Comparison of ENCODE assay signal across 8 cellular contexts in the genomic region with DNA sequence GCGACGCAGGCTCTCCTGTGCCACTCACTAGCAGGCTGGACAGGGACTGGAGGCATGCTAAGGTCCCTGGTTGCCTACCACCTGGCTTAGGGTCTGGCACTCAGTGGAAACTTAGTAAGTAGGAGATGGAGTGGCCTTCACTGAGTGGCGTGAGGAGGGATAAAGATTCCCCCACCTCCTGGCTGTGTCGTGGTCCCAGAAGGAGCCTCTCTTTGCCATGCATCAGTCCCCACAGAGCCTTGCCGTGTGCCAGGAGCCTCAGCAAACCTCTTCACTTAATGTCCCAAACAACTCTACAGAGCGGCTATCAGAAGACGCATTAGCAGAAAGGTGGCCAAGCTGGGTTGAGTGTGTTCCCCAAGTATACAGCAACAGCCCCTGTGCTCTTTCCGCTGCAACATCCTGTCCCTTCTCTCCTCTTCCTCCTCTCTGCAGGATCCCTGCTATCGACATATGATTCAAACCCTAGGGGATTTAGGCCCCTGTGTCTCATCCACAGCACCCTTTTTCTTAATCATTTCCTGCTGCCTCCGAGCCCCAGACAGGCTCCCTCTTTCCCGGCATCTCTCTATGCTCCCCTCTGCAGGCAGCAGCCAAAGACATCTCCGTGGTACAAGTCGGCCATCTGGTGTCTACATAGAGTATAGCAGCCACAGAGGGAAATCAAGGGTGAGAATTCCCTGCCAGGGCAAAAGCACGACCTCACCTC.
DNase-seq lines count a peak whose midpoint lies in the region; ATAC-seq, FAIRE-seq and TF ChIP-seq lines count a peak whose summit lies in the region.

No MANE protein-coding gene starts in this region.

- BruUV-seq in Panc1 (replicated peaks; lab: Mats Ljungman, UMichigan) = no TSS peak
- BruUV-seq in GM12878 (replicated peaks; lab: Mats Ljungman, UMichigan) = no TSS peak

- intact Hi-C loops in Panc1 (cut with micrococcal nuclease; ENCODE audit: unreplicated experiment) = loop anchor here (1.0 to 5.0 kb wide), 2 partner anchors 112 to 301 kb away; no protein-coding TSS in a partner anchor
- intact Hi-C loops in GM12878 (cut with micrococcal nuclease; ENCODE audit: unreplicated experiment) = loop anchor here (1.0 to 5.0 kb wide), 2 partner anchors 114 to 302 kb away; no protein-coding TSS in a partner anchor

- peak; percentile 46 for DNase-seq in DMS114 treated with DMSO at 0.1 percent for 48 hours (lab: John Stamatoyannopoulos, UW; ENCODE audit: unreplicated experiment)
- DNase-seq in HPDE6-E6E7 (ENCODE audit: extremely low spot score) = peak; percentile 31
- peak; percentile 32 for DNase-seq in Panc1 (ENCODE audit: low read depth, low spot score)
- no peak for DNase-seq in GM12878 (ENCODE audit: low read depth, low spot score)
- peak; percentile 76 for DNase-seq in iPS-NIHi11 (ENCODE audit: low spot score)
- peak; percentile 9 to 22 for DNase-seq in stimulated activated CD4-positive, alpha-beta T cell treated with anti-CD3 and anti-CD28 coated beads, Interleukin-15, amount 100 ng/mL, for 48 hours (ENCODE audit: low read depth in 2 of 2)

- FAIRE-seq in GM12878 (lab: Jason Lieb, UNC) = no peak

- H3K9ac ChIP-seq in GM12878 (ENCODE audit: control insufficient read depth, insufficient read depth, low read length) = no peak overlapping the region

- ATAC-seq in Panc1 (peak; percentile 81), GM12878 (peak; percentile 85), GM18505 (IDR thresholded peaks at IDR 0.05; ENCODE audit: unreplicated experiment) (no peak), HG03442 (IDR thresholded peaks at IDR 0.05; ENCODE audit: unreplicated experiment) (no peak)

- peak; percentile 61 for TF ChIP-seq RAD21 in GM12878 (IDR thresholded peaks at IDR 0.05; ENCODE audit: insufficient read depth, low read depth, low read length)

- TF ChIP-seq CTCF in Panc1 (IDR thresholded peaks at IDR 0.05) = peak; percentile 83
- TF ChIP-seq CTCF in GM12878 (IDR thresholded peaks at IDR 0.05 in 2 of 3, conservative IDR thresholded peaks at IDR 0.05 in 1 of 3; ENCODE audit: control insufficient read depth in 2 of 3, extremely low read depth in 1 of 3, insufficient read depth in 1 of 3, low read depth in 3 of 3, low read length in 3 of 3) = peak; percentile 52 to 70 (median 62); a peak in 5 of 6 replicates

- H3K79me2 ChIP-seq in GM12878 (ENCODE audit: control insufficient read depth, insufficient read depth, low read length) = no peaks in the 10 kb centered on the region

- CTCF ChIA-PET in Panc1 (lab: Charles Lee) (interaction anchor here (0.6 to 2.0 kb wide), 6 partner anchors 26 to 301 kb away, joined by 3 to 10 read pairs (median 4); no protein-coding TSS in a partner anchor), GM12878 (lab: Yijun Ruan, JAX) (interaction anchor here (1.0 to 3.2 kb wide), 10 partner anchors 19 to 592 kb away, joined by 3 to 14 read pairs (median 5); no protein-coding TSS in a partner anchor)

- in situ Hi-C loops in Panc1 (cut with HindIII; ENCODE audit: low pct_unique_long_range_greater_than_20kb, low sequenced_read_pairs) = no loop called here
- in situ Hi-C loops in GM12878 (cut with MboI) = loop anchor here (10.0 kb wide), 1 partner anchor 596 kb away; no protein-coding TSS in a partner anchor

- WGBS in GM12878 (ENCODE audit: insufficient coverage, insufficient replicate concordance, low lambda C conversion rate, missing lambda C conversion rate) = 10% methylated on average over 14 of the region's 14 CpGs

- H3K4me3 ChIP-seq in Panc1 (ENCODE audit: low read depth in 2 of 2, low read length in 2 of 2) = no peak overlapping the region
- no peak overlapping the region for H3K4me3 ChIP-seq in GM12878

- no peak for TF ChIP-seq EP300 in GM12878 (IDR thresholded peaks at IDR 0.05; ENCODE audit: borderline replicate concordance in 1 of 2, control insufficient read depth in 1 of 2, low read depth in 2 of 2, low read length in 2 of 2)

- H3K27me3 ChIP-seq in Panc1 (ENCODE audit: control insufficient read depth, insufficient read depth, low read length) = no peaks in the 10 kb centered on the region; the same call in 1 of the 2 replicates
- H3K27me3 ChIP-seq in GM12878 (replicated peaks in 1 of 2; ENCODE audit: control insufficient read depth in 2 of 2, insufficient read depth in 2 of 2, low read length in 1 of 2) = peaks cover 2 to 3% of the 10 kb centered on the region in 2 experiments; a peak in 3 of 4 replicates

- SMC1A ChIA-PET in GM12878 (lab: Charles Lee; ENCODE audit: uncharacterized antibody, unreplicated experiment) = interaction anchor here (0.9 to 1.5 kb wide), 2 partner anchors 277 to 320 kb away, joined by 3 to 4 read pairs; no protein-coding TSS in a partner anchor

- H4K20me1 ChIP-seq in GM12878 (ENCODE audit: control insufficient read depth, insufficient read depth) = no peaks in the 10 kb centered on the region

- no peaks in the 10 kb centered on the region for H3K36me3 ChIP-seq in Panc1 (ENCODE audit: control insufficient read depth, insufficient read depth, low read length)
- H3K36me3 ChIP-seq in GM12878 (ENCODE audit: control insufficient read depth in 2 of 2, insufficient read depth in 2 of 2, low read length in 1 of 2) = no peaks in the 10 kb centered on the region

- H2AFZ ChIP-seq in GM12878 (ENCODE audit: control insufficient read depth, low read depth, low read length) = no peak overlapping the region

- TF ChIP-seq POLR2A in GM12878 (IDR thresholded peaks at IDR 0.05; ENCODE audit: low read depth, low read length) (no peak), GM18505 (IDR thresholded peaks at IDR 0.05; ENCODE audit: borderline replicate concordance, extremely low read depth, insufficient read depth, insufficient read length) (no peak)

- RAD21 ChIA-PET in GM12878 (lab: Charles Lee; ENCODE audit: unreplicated experiment) = interaction anchor here (2.3 kb wide), 1 partner anchor 592 kb away, joined by 8 read pairs; no protein-coding TSS in a partner anchor

- H3K9me3 ChIP-seq in Panc1 (ENCODE audit: control insufficient read depth, insufficient read depth, low read depth, low read length) = no peaks in the 10 kb centered on the region
- no peaks in the 10 kb centered on the region for H3K9me3 ChIP-seq in GM12878 (replicated peaks; ENCODE audit: control insufficient read depth, insufficient read depth, low read length)

- H3K27ac ChIP-seq in Panc1 (ENCODE audit: low read length) (no peak overlapping the region), GM12878 (ENCODE audit: control insufficient read depth, insufficient read depth) (no peak overlapping the region)

- H3K4me1 ChIP-seq in Panc1 (ENCODE audit: control insufficient read depth, insufficient read depth, low read length) (no peaks in the 10 kb centered on the region), GM12878 (ENCODE audit: control insufficient read depth, insufficient read depth, low read length) (no peaks in the 10 kb centered on the region)

- POLR2A ChIA-PET in Panc1 (lab: Charles Lee) (no interaction called here), GM12878 (lab: Charles Lee) (no interaction called here)

- H3K4me2 ChIP-seq in GM12878 (ENCODE audit: control insufficient read depth, insufficient read depth) = no peak overlapping the region

TF ChIP-seq in GM12878, 131 proteins besides CTCF, POLR2A, EP300 and RAD21:
- TF ChIP-seq SMC3 (IDR thresholded peaks at IDR 0.05; ENCODE audit: borderline replicate concordance, low read length) (peak; percentile 51; the same call in 1 of the 2 replicates), TARDBP (IDR thresholded peaks at IDR 0.05; ENCODE audit: borderline replicate concordance) (no peak)

Comparison
In these comparisons a context has a peak if more than half of its experiments do, and no peak if none do; other contexts are left out.
1. ATAC-seq: peak in Panc1 (single experiment) and GM12878 (single experiment); none in GM18505 (single experiment) and HG03442 (single experiment).